In genomic region chr7:72405389-72405788, GRCh38 we compare ENCODE assay signal across 14 cellular contexts. TPM values are rescaled to one million over a fixed set of nuclear protein-coding genes. Genes with fewer than 3 reads are reported as not detected.
A peak's percentile ranks its signal among the peaks of the same experiment; 100 is the strongest.
DNase-seq lines count a peak whose midpoint lies in the region; ATAC-seq, FAIRE-seq and TF ChIP-seq lines count a peak whose summit lies in the region.
"Had no signal": no experiment of that assay in that cellular context is flagged by ENCODE, and none has a peak within 500 bp of the region (broad histone marks: within the 10 kb centered on the region; RNA-seq: fewer than 3 reads in every experiment).

No MANE protein-coding gene starts in this region.

- intact Hi-C loops in GM12878 (cut with micrococcal nuclease; ENCODE audit: unreplicated experiment), result no loop called here

- H2AFZ ChIP-seq in GM12878 (ENCODE audit: control insufficient read depth, low read depth, low read length), result no peak overlapping the region

- TF ChIP-seq RAD21 in GM12878 (IDR thresholded peaks at IDR 0.05; ENCODE audit: insufficient read depth, low read depth, low read length), result no peak

- H3K36me3 Mint-ChIP-seq in naive thymus-derived CD8-positive, alpha-beta T cell, result peaks cover 0 to 4% (median 0%) of the 10 kb centered on the region in 3 donors
- H3K36me3 Mint-ChIP-seq: brain, memory B cell had no signal

- no peak overlapping the region for H3K27ac Mint-ChIP-seq in naive thymus-derived CD8-positive, alpha-beta T cell
- H3K27ac Mint-ChIP-seq: memory B cell had no signal

- no peak overlapping the region for H3K4me3 Mint-ChIP-seq in naive thymus-derived CD8-positive, alpha-beta T cell
- H3K4me3 Mint-ChIP-seq: brain, memory B cell had no signal

- H3K27ac ChIP-seq in GM12878 (ENCODE audit: control insufficient read depth, insufficient read depth), result no peak overlapping the region
- H3K27ac ChIP-seq in tibial nerve, result no peak overlapping the region
- H3K27ac ChIP-seq: spleen had no signal

- CTCF ChIA-PET in GM12878 (lab: Yijun Ruan, JAX), result interaction anchor here (0.9 to 1.1 kb wide), 2 partner anchors 239 to 381 kb away, joined by 3 to 7 read pairs; no protein-coding TSS in a partner anchor

- no peaks in the 10 kb centered on the region for H3K4me1 ChIP-seq in GM12878 (ENCODE audit: control insufficient read depth, insufficient read depth, low read length)
- H3K4me1 ChIP-seq in tibial nerve, result no peaks in the 10 kb centered on the region
- H3K4me1 ChIP-seq: spleen had no signal

- peaks cover 5 to 25% (median 9%) of the 10 kb centered on the region in 5 donors for H3K27me3 Mint-ChIP-seq in naive thymus-derived CD8-positive, alpha-beta T cell

- no peak for TF ChIP-seq CTCF in GM12878 (IDR thresholded peaks at IDR 0.05 in 2 of 3, conservative IDR thresholded peaks at IDR 0.05 in 1 of 3; ENCODE audit: control insufficient read depth in 2 of 3, extremely low read depth in 1 of 3, insufficient read depth in 1 of 3, low read depth in 3 of 3, low read length in 3 of 3)
- TF ChIP-seq CTCF in tibial nerve (IDR thresholded peaks at IDR 0.05), result no peak

- H4K20me1 ChIP-seq in GM12878 (ENCODE audit: control insufficient read depth, insufficient read depth), result no peaks in the 10 kb centered on the region

- POLR2A ChIA-PET in GM12878 (lab: Charles Lee), result no interaction called here
- POLR2A ChIA-PET in naive thymus-derived CD8-positive, alpha-beta T cell (lab: Charles Lee), result no interaction called here

- no TSS peak for BruUV-seq in GM12878 (replicated peaks; lab: Mats Ljungman, UMichigan)

- peaks cover 0 to 18% (median 7%) of the 10 kb centered on the region in 9 donors for H3K9me3 Mint-ChIP-seq in naive thymus-derived CD8-positive, alpha-beta T cell

- RAD21 ChIA-PET in GM12878 (lab: Charles Lee; ENCODE audit: unreplicated experiment), result interaction anchor here (1.0 kb wide), 1 partner anchor 89 kb away, joined by 3 read pairs; no protein-coding TSS in a partner anchor

- no peak overlapping the region for H3K4me2 ChIP-seq in GM12878 (ENCODE audit: control insufficient read depth, insufficient read depth)

- SMC1A ChIA-PET in GM12878 (lab: Charles Lee; ENCODE audit: uncharacterized antibody, unreplicated experiment), result interaction anchor here (1.1 kb wide), 1 partner anchor 23 kb away, joined by 5 read pairs; no protein-coding TSS in a partner anchor

- no peaks in the 10 kb centered on the region for H3K79me2 ChIP-seq in GM12878 (ENCODE audit: control insufficient read depth, insufficient read depth, low read length)

- no peak for TF ChIP-seq EP300 in GM12878 (IDR thresholded peaks at IDR 0.05; ENCODE audit: borderline replicate concordance in 1 of 2, control insufficient read depth in 1 of 2, low read depth in 2 of 2, low read length in 2 of 2)
- TF ChIP-seq EP300 in tibial nerve (IDR thresholded peaks at IDR 0.05), result peak in 1 of 2 donors; percentile 39

- H3K4me3 ChIP-seq in GM12878 (no peak overlapping the region), tibial nerve (no peak overlapping the region)
- H3K4me3 ChIP-seq: spleen had no signal

- H3K36me3 ChIP-seq in GM12878 (ENCODE audit: control insufficient read depth in 2 of 2, insufficient read depth in 2 of 2, low read length in 1 of 2) (no peaks in the 10 kb centered on the region), tibial nerve (no peaks in the 10 kb centered on the region)
- H3K36me3 ChIP-seq: spleen had no signal

- H3K9me3 ChIP-seq in GM12878 (replicated peaks; ENCODE audit: control insufficient read depth, insufficient read depth, low read length) (no peaks in the 10 kb centered on the region; the same call in 2 of the 3 replicates), tibial nerve (peaks cover 0 to 16% (median 0%) of the 10 kb centered on the region in 4 donors)

- peak; percentile 25 for DNase-seq in NCI-H2171 treated with DMSO at 0.1 percent for 48 hours (lab: John Stamatoyannopoulos, UW)
- no peak for DNase-seq in NCI-H2171 (lab: John Stamatoyannopoulos, UW)
- DNase-seq in GM12878 (ENCODE audit: low read depth, low spot score), result no peak
- peak in 44 of 56 donors; percentile 1 to 88 (median 44) for DNase-seq in nucleus accumbens (lab: John Stamatoyannopoulos, UW)
- no peak for DNase-seq in tibial nerve (ENCODE audit: low spot score in 2 of 2)
- no peak for DNase-seq in NCI-H2029 treated with DMSO at 0.1 percent for 48 hours (lab: John Stamatoyannopoulos, UW)
- DNase-seq in naive thymus-derived CD8-positive, alpha-beta T cell, result no peak
- DNase-seq: 8988T, NCI-H1092 treated with DMSO at 0.1 percent for 48 hours, spleen had no signal

- peaks cover 0 to 6% (median 0%) of the 10 kb centered on the region in 4 donors for H3K4me1 Mint-ChIP-seq in naive thymus-derived CD8-positive, alpha-beta T cell
- H3K4me1 Mint-ChIP-seq: memory B cell had no signal

- no peaks in the 10 kb centered on the region for H3K27me3 ChIP-seq in GM12878 (replicated peaks in 1 of 2; ENCODE audit: control insufficient read depth in 2 of 2, insufficient read depth in 2 of 2, low read length in 1 of 2)
- no peaks in the 10 kb centered on the region for H3K27me3 ChIP-seq in tibial nerve

- 23% methylated on average over 11 of the region's 11 CpGs for WGBS in GM12878 (ENCODE audit: insufficient coverage, insufficient replicate concordance, low lambda C conversion rate, missing lambda C conversion rate)
- 22 to 26% methylated on average over 11 of the region's 11 CpGs for WGBS in tibial nerve, 2 donors

- peak; percentile 50 for ATAC-seq in HG03103 (IDR thresholded peaks at IDR 0.05; ENCODE audit: low read depth, unreplicated experiment)
- ATAC-seq in GM12878, result peak; percentile 70
- ATAC-seq in naive thymus-derived CD8-positive, alpha-beta T cell, result no peak
- ATAC-seq: SK-N-SH treated with all-trans-retinoic acid at 6 μM for 48 hours had no signal

- no peak overlapping the region for H3K9ac ChIP-seq in GM12878 (ENCODE audit: control insufficient read depth, insufficient read depth, low read length)

- in situ Hi-C loops in GM12878 (cut with MboI), result no loop called here

- no peak for TF ChIP-seq POLR2A in GM12878 (IDR thresholded peaks at IDR 0.05; ENCODE audit: low read depth, low read length)
- no peak for TF ChIP-seq POLR2A in tibial nerve (IDR thresholded peaks at IDR 0.05)

- no peak for FAIRE-seq in GM12878 (lab: Jason Lieb, UNC)

TF ChIP-seq in GM12878, 131 proteins besides CTCF, POLR2A, EP300 and RAD21 (continues in another document):
- TF ChIP-seq ETV6 (conservative IDR thresholded peaks at IDR 0.05 in 1 of 2, IDR thresholded peaks at IDR 0.05 in 1 of 2; ENCODE audit: borderline replicate concordance in 1 of 2, low read depth in 1 of 2) (no peak), MEF2A (IDR thresholded peaks at IDR 0.05; ENCODE audit: insufficient read depth, low read depth, low read length) (no peak), BRCA1 (IDR thresholded peaks at IDR 0.05; ENCODE audit: low read depth, low read length) (no peak), SUZ12 (IDR thresholded peaks at IDR 0.05; ENCODE audit: unreplicated experiment) (no peak), YY1 (IDR thresholded peaks at IDR 0.05; ENCODE audit: low read depth, low read length) (no peak), GATAD2B (conservative IDR thresholded peaks at IDR 0.05; ENCODE audit: low read depth) (no peak), SMARCA5 (IDR thresholded peaks at IDR 0.05) (no peak), CREM (IDR thresholded peaks at IDR 0.05; ENCODE audit: low read depth) (peak; percentile 47; the same call in 1 of the 2 replicates), RUNX3 (IDR thresholded peaks at IDR 0.05; ENCODE audit: low read length) (peak; percentile 32; the same call in 1 of the 2 replicates)

RNA-seq across cellular contexts. Expression of gene CALN1, which starts 6.7 kb away (rescaled TPM):
- total RNA-seq in GM12878 (2013; cell fraction: nucleolus; rRNA removed), result 0.21 and 0.37 TPM in 2 replicates
- 0.82 and 1.3 TPM in 2 replicates for total RNA-seq in GM12878 (2014; rRNA removed)
- total RNA-seq in GM12878 (2014; rRNA removed; fragmentation: Illumina TruSeq; extraction: Trizol), result 0.97 and 2.1 TPM in 2 replicates
- total RNA-seq in GM12878 (2021), result 1.9 and 2.6 TPM in 2 replicates
- polyA plus RNA-seq in GM12878 (2011; ENCODE audit: low read depth), result not detected
- 13.7 and 15.3 TPM in 2 replicates for polyA plus RNA-seq in GM12878 (2011; rRNA removed)
- polyA plus RNA-seq in GM12878 (2011; cell fraction: cytosol; rRNA removed), result 11.3 and 11.4 TPM in 2 replicates
- 8.5 and 10.3 TPM in 2 replicates for polyA plus RNA-seq in GM12878 (2011; cell fraction: nucleus; rRNA removed)
- polyA plus RNA-seq in GM12878 (2012), result 0.15 TPM in 1 of 2 replicates, not detected in the other
- 1.6 and 2.0 TPM in 2 replicates for polyA plus RNA-seq in GM12878 (2014; fragmentation: Illumina TruSeq; extraction: Trizol)
- 1 to 10 TPM in 1 of 2 experiments, under 1 TPM in 1; 0.48 to 1.2 TPM for polyA plus RNA-seq in GM12878 (2014; fragmentation: Nextera tagmentation; extraction: Ambion mirVana)
- polyA plus RNA-seq in GM12878 (2014; rRNA removed), result 1.0 and 1.1 TPM in 2 replicates
- polyA plus RNA-seq in GM12878 (2016; fragmentation: Nextera tagmentation; extraction: Ambion mirVana), result 1 to 10 TPM; 1.7 to 1.9 TPM
- 20.8 and 23.9 TPM in 2 replicates for polyA minus RNA-seq in GM12878 (2011; rRNA and poly(A)+ RNA removed)
- polyA minus RNA-seq in GM12878 (2011; cell fraction: cytosol; rRNA and poly(A)+ RNA removed), result 2.4 and 4.4 TPM in 2 replicates
- 1.7 and 12.2 TPM in 2 replicates for polyA minus RNA-seq in GM12878 (2011; cell fraction: nucleus; rRNA and poly(A)+ RNA removed)
- 1 to 10 TPM in 1 of 4 donors, under 1 TPM in 2, not detected in 1; under 0.01 to 1.2 (median 0.22) TPM for total RNA-seq in tibial nerve
- not detected for total RNA-seq in naive thymus-derived CD8-positive, alpha-beta T cell
- polyA plus RNA-seq in naive thymus-derived CD8-positive, alpha-beta T cell, result under 1 TPM in 1 of 3 donors, not detected in 2; 0.15 TPM

Comparison
In these comparisons a context has a peak if more than half of its experiments do, and no peak if none do; other contexts are left out.
1. DNase-seq: peak in NCI-H2171 treated with DMSO at 0.1 percent for 48 hours (single experiment) and nucleus accumbens (44 of 56); none in NCI-H2171 (single experiment), GM12878 (single experiment), tibial nerve (0 of 2), NCI-H2029 treated with DMSO at 0.1 percent for 48 hours (single experiment) and naive thymus-derived CD8-positive, alpha-beta T cell (0 of 10).
2. ATAC-seq: peak in HG03103 (single experiment) and GM12878 (single experiment); none in naive thymus-derived CD8-positive, alpha-beta T cell (0 of 2).